Comparison of ENCODE assay signal across 8 cellular contexts in the genomic region with DNA sequence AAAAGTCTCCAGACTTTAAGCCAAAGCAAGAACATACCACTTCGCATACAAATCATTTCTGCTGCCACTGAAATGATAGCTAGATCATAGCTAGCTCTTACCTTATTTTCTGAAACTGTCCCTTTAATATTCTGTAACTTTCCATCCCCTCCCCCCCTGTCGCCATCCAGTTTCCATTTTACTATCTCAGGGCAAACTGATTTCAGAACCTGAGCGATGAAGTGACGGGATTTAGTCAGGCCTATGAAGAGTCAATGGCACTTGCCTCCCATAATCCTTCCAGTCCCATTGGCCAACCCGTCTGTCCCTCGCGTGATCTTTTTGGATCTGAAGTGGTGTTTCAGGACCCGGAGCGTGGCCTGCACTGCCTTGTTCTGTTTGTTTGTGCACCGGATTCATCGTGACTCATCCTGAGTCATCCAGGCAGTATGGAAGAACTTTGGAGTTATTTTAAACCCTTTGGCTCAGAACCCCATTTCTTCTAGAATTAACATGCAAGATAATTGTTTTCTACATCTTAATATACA.
DNase-seq lines count a peak whose midpoint lies in the region; ATAC-seq and TF ChIP-seq lines count a peak whose summit lies in the region.

No MANE protein-coding gene starts in this region.

- DNase-seq in DMS53 treated with DMSO at 0.1 percent for 48 hours (lab: John Stamatoyannopoulos, UW; ENCODE audit: unreplicated experiment): peak; percentile 96
- peak; percentile 87 for DNase-seq in SK-MEL-5 (ENCODE audit: low read depth, low spot score)
- peak in 1 of 2 donors; percentile 55 for DNase-seq in breast epithelium (ENCODE audit: low spot score in 2 of 2)
- DNase-seq in medulla oblongata (ENCODE audit: extremely low spot score): peak; percentile 59
- DNase-seq in testis: peak; percentile 51
- no peak for DNase-seq in iPS-NIHi7 (ENCODE audit: extremely low spot score)

- TF ChIP-seq POLR2A in breast epithelium (IDR thresholded peaks at IDR 0.05) (no peak), testis (IDR thresholded peaks at IDR 0.05) (no peak)

- WGBS in testis, 2 donors: 71 to 79% methylated on average over 11 of the region's 11 CpGs

- no peaks in the 10 kb centered on the region for H3K36me3 ChIP-seq in breast epithelium
- no peaks in the 10 kb centered on the region for H3K36me3 ChIP-seq in testis (ENCODE audit: low read depth, missing control alignments)

- no peaks in the 10 kb centered on the region for H3K9me3 ChIP-seq in breast epithelium
- no peaks in the 10 kb centered on the region for H3K9me3 ChIP-seq in testis

- intact Hi-C loops in breast epithelium (cut with DNase I; ENCODE audit: low total_unique reads) (no loop called here), testis (cut with DNase I; ENCODE audit: low total_unique reads) (no loop called here)

- in situ Hi-C loops in SK-MEL-5 (cut with HindIII; ENCODE audit: low pct_unique_long_range_greater_than_20kb, low sequenced_read_pairs): no loop called here

- no peak for TF ChIP-seq CTCF in breast epithelium (IDR thresholded peaks at IDR 0.05)
- no peak for TF ChIP-seq CTCF in testis (IDR thresholded peaks at IDR 0.05)

- H3K4me1 ChIP-seq in breast epithelium (no peaks in the 10 kb centered on the region), testis (no peaks in the 10 kb centered on the region)

- H3K27me3 ChIP-seq in breast epithelium (no peaks in the 10 kb centered on the region), testis (no peaks in the 10 kb centered on the region)

- H3K27ac ChIP-seq in breast epithelium (peak overlapping the region; percentile 5 to 34), testis (peak overlapping the region in 1 of 2 donors; percentile 64)

- H3K4me3 ChIP-seq in breast epithelium (no peak overlapping the region), testis (no peak overlapping the region)

- ATAC-seq in GM18867 (IDR thresholded peaks at IDR 0.05; ENCODE audit: unreplicated experiment): no peak
- no peak for ATAC-seq in GM19035 (IDR thresholded peaks at IDR 0.05; ENCODE audit: unreplicated experiment)
